ENCODE assay signal across 13 cellular contexts in genomic region chr1:154967331-154967950, GRCh38. TPM values are rescaled to one million over a fixed set of nuclear protein-coding genes. Genes with fewer than 3 reads are reported as not detected.
DNase-seq lines count a peak whose midpoint lies in the region; ATAC-seq and TF ChIP-seq lines count a peak whose summit lies in the region.
"Had no signal": no experiment of that assay in that cellular context is flagged by ENCODE, and none has a peak within 500 bp of the region (broad histone marks: within the 10 kb centered on the region; RNA-seq: fewer than 3 reads in every experiment).

No MANE protein-coding gene starts in this region.

- ATAC-seq in CD4-positive, alpha-beta T cell (ENCODE audit: poor library complexity) = no peak
- no peak for ATAC-seq in gastroesophageal sphincter

- H3K4me3 ChIP-seq in gastroesophageal sphincter (no peak overlapping the region), skin epidermis (no peak overlapping the region)

- no peak for TF ChIP-seq CTCF in CD4-positive, alpha-beta T cell (IDR thresholded peaks at IDR 0.05)
- TF ChIP-seq CTCF in gastroesophageal sphincter (IDR thresholded peaks at IDR 0.05) = no peak

- TF ChIP-seq EP300 in gastroesophageal sphincter (IDR thresholded peaks at IDR 0.05) = no peak

- CTCF ChIA-PET in CD4-positive, alpha-beta T cell (lab: Charles Lee) = no interaction called here
- CTCF ChIA-PET in activated CD4-positive, alpha-beta memory T cell treated with anti-CD3 and anti-CD28 coated beads for 36 hours (lab: Charles Lee) = interaction anchor here (1.2 to 4.6 kb wide), 3 partner anchors 15 to 50 kb away, joined by 3 to 17 read pairs (median 3); partner anchors contain the start of gene FLAD1

- peak overlapping the region; percentile 70 for H3K27ac Mint-ChIP-seq in CD4-positive, alpha-beta T cell
- peak overlapping the region; percentile 23 for H3K27ac Mint-ChIP-seq in activated CD4-positive, alpha-beta memory T cell treated with anti-CD3 and anti-CD28 coated beads for 36 hours

- no peaks in the 10 kb centered on the region for H3K9me3 Mint-ChIP-seq in CD4-positive, alpha-beta T cell
- H3K9me3 Mint-ChIP-seq in activated CD4-positive, alpha-beta memory T cell treated with anti-CD3 and anti-CD28 coated beads for 36 hours = no peaks in the 10 kb centered on the region
- H3K9me3 Mint-ChIP-seq: naive B cell had no signal

- H3K36me3 Mint-ChIP-seq in CD4-positive, alpha-beta T cell (ENCODE audit: low read depth) = peaks cover 69% of the 10 kb centered on the region
- peaks cover 16% of the 10 kb centered on the region for H3K36me3 Mint-ChIP-seq in activated CD4-positive, alpha-beta memory T cell treated with anti-CD3 and anti-CD28 coated beads for 36 hours

- 80% methylated on average over 2 of the region's 5 CpGs; no CpG with 5 or more reads in 1 of the 2 donors for WGBS in gastroesophageal sphincter (ENCODE audit: low coverage in 1 of 2), 2 donors

- H3K9me3 ChIP-seq in CD4-positive, alpha-beta T cell (ENCODE audit: control insufficient read depth, low read length) = no peaks in the 10 kb centered on the region
- H3K9me3 ChIP-seq in gastroesophageal sphincter = no peaks in the 10 kb centered on the region

- peaks cover 0 to 63% of the 10 kb centered on the region in 2 donors for H3K36me3 ChIP-seq in gastroesophageal sphincter

- DNase-seq in CD4-positive, alpha-beta T cell = no peak
- no peak for DNase-seq in activated CD4-positive, alpha-beta memory T cell treated with anti-CD3 and anti-CD28 coated beads for 36 hours
- no peak for DNase-seq in hypothalamus (lab: John Stamatoyannopoulos, UW)
- DNase-seq in dedifferentiated amniotic fluid mesenchymal stem cell (ENCODE audit: extremely low spot score) = no peak
- DNase-seq in NCI-H1417 (lab: John Stamatoyannopoulos, UW) = no peak
- DNase-seq: activated CD4-positive, alpha-beta T cell treated with anti-CD3 and anti-CD28 coated beads, Interleukin-2, amount 50 U/mL, for 4 hours; HCEC 1CT; naive B cell; NCI-H187 treated with DMSO at 0.1 percent for 48 hours; NCI-H774; stimulated activated CD4-positive, alpha-beta T cell treated with anti-CD3 and anti-CD28 coated beads, Interleukin-12 subunit alpha, Interleukin-12 subunit beta, amount 100 ng/mL, for 4 hours had no signal

- peaks cover 0 to 70% (median 38%) of the 10 kb centered on the region in 3 donors for H3K4me1 ChIP-seq in gastroesophageal sphincter

- TF ChIP-seq POLR2A in gastroesophageal sphincter (IDR thresholded peaks at IDR 0.05) = no peak

- H3K27me3 ChIP-seq in CD4-positive, alpha-beta T cell (ENCODE audit: control insufficient read depth, insufficient read depth, low read length) = no peaks in the 10 kb centered on the region
- no peaks in the 10 kb centered on the region for H3K27me3 ChIP-seq in gastroesophageal sphincter

- POLR2A ChIA-PET in CD4-positive, alpha-beta T cell (lab: Charles Lee) = interaction anchor here (1.0 kb wide), 1 partner anchor 49 kb away, joined by 3 read pairs; no protein-coding TSS in a partner anchor
- POLR2A ChIA-PET in activated CD4-positive, alpha-beta memory T cell treated with anti-CD3 and anti-CD28 coated beads for 36 hours (lab: Charles Lee) = interaction anchor here (1.2 kb wide), 1 partner anchor 13 kb away, joined by 3 read pairs; no protein-coding TSS in a partner anchor

- no peaks in the 10 kb centered on the region for H3K27me3 Mint-ChIP-seq in CD4-positive, alpha-beta T cell
- no peaks in the 10 kb centered on the region for H3K27me3 Mint-ChIP-seq in activated CD4-positive, alpha-beta memory T cell treated with anti-CD3 and anti-CD28 coated beads for 36 hours
- H3K27me3 Mint-ChIP-seq: naive B cell had no signal

- H3K4me1 Mint-ChIP-seq in CD4-positive, alpha-beta T cell (ENCODE audit: low read depth) = peaks cover 28% of the 10 kb centered on the region
- peaks cover 41% of the 10 kb centered on the region for H3K4me1 Mint-ChIP-seq in activated CD4-positive, alpha-beta memory T cell treated with anti-CD3 and anti-CD28 coated beads for 36 hours (ENCODE audit: low read depth)

- peak overlapping the region; percentile 34 for H3K4me3 Mint-ChIP-seq in CD4-positive, alpha-beta T cell
- H3K4me3 Mint-ChIP-seq in activated CD4-positive, alpha-beta memory T cell treated with anti-CD3 and anti-CD28 coated beads for 36 hours = no peak overlapping the region

- intact Hi-C loops in CD4-positive, alpha-beta T cell (cut with DNase I, micrococcal nuclease) = no loop called here
- intact Hi-C loops in activated CD4-positive, alpha-beta memory T cell treated with anti-CD3 and anti-CD28 coated beads for 36 hours (cut with micrococcal nuclease) = no loop called here

- no peak overlapping the region for H3K27ac ChIP-seq in CD4-positive, alpha-beta T cell (ENCODE audit: low read depth, low read length)
- H3K27ac ChIP-seq in gastroesophageal sphincter (peak overlapping the region in 3 of 4 donors; percentile 64 to 99 (median 95)), skin epidermis (peak overlapping the region in 14 of 21 experiments; percentile 18 to 99 (median 93))

RNA-seq across cellular contexts. Expression of gene SHC1, which starts 3.1 kb away (rescaled TPM):
- 10 to 100 TPM; 59.9 to 60.0 TPM for total RNA-seq in CD4-positive, alpha-beta T cell
- total RNA-seq in activated CD4-positive, alpha-beta memory T cell treated with anti-CD3 and anti-CD28 coated beads for 36 hours = 10 to 100 TPM; 43.4 to 46.5 TPM
- total RNA-seq in gastroesophageal sphincter = 100 to 1,000 TPM in 1 of 4 donors, 10 to 100 TPM in 3; 69.1 to 104 (median 90.2) TPM

RNA-seq across cellular contexts. Expression of gene PYGO2, which starts 5.9 kb away (rescaled TPM):
- total RNA-seq in CD4-positive, alpha-beta T cell = 10 to 100 TPM; 30.3 to 32.8 TPM
- 10 to 100 TPM; 31.5 to 32.4 TPM for total RNA-seq in activated CD4-positive, alpha-beta memory T cell treated with anti-CD3 and anti-CD28 coated beads for 36 hours
- 10 to 100 TPM; 19.1 to 40.1 (median 25.7) TPM for total RNA-seq in gastroesophageal sphincter

RNA-seq across cellular contexts. Expression of gene CKS1B, which starts 7.0 kb away (rescaled TPM):
- total RNA-seq in CD4-positive, alpha-beta T cell = 1 to 10 TPM; 1.4 to 3.9 TPM
- 100 to 1,000 TPM; 197 to 205 TPM for total RNA-seq in activated CD4-positive, alpha-beta memory T cell treated with anti-CD3 and anti-CD28 coated beads for 36 hours
- total RNA-seq in gastroesophageal sphincter = 10 to 100 TPM in 3 of 4 donors, 1 to 10 TPM in 1; 7.5 to 24.2 (median 17.6) TPM

RNA-seq across cellular contexts. Expression of gene PBXIP1, which starts 11.5 kb away (rescaled TPM):
- 100 to 1,000 TPM; 434 to 440 TPM for total RNA-seq in CD4-positive, alpha-beta T cell
- total RNA-seq in activated CD4-positive, alpha-beta memory T cell treated with anti-CD3 and anti-CD28 coated beads for 36 hours = 10 to 100 TPM; 55.9 to 57.3 TPM
- 100 to 1,000 TPM; 205 to 371 (median 283) TPM for total RNA-seq in gastroesophageal sphincter

RNA-seq across cellular contexts. Expression of gene FLAD1, which starts 15.7 kb away (rescaled TPM):
- 10 to 100 TPM; 16.7 to 19.4 TPM for total RNA-seq in CD4-positive, alpha-beta T cell
- 10 to 100 TPM; 45.4 to 49.4 TPM for total RNA-seq in activated CD4-positive, alpha-beta memory T cell treated with anti-CD3 and anti-CD28 coated beads for 36 hours
- 10 to 100 TPM; 12.8 to 23.5 (median 20.7) TPM for total RNA-seq in gastroesophageal sphincter

Comparison
In these comparisons a context has a peak if more than half of its experiments do, and no peak if none do; other contexts are left out.
1. RNA of gene CKS1B, which starts 7.0 kb away (total RNA-seq): 197 to 205 TPM in activated CD4-positive, alpha-beta memory T cell treated with anti-CD3 and anti-CD28 coated beads for 36 hours; 7.5 to 24.2 TPM in gastroesophageal sphincter and 1.4 to 3.9 TPM in CD4-positive, alpha-beta T cell; every median in the first group is over 4 times any median in the second.